Comparison of ENCODE assay signal across 15 cellular contexts in genomic region chr1:85363526-85363925, GRCh38.
"Had no signal": no experiment of that assay in that cellular context is flagged by ENCODE, and none has a peak within 500 bp of the region (broad histone marks: within the 10 kb centered on the region; RNA-seq: fewer than 3 reads in every experiment).

No MANE protein-coding gene starts in this region.

- H2AFZ ChIP-seq: neural progenitor cell had no signal

- H3K36me3 ChIP-seq: esophagus squamous epithelium, neural progenitor cell, thyroid gland, uterus had no signal

- H3K4me3 ChIP-seq: esophagus squamous epithelium, neural progenitor cell, smooth muscle cell, thyroid gland, uterus had no signal

- H3K27ac ChIP-seq: esophagus squamous epithelium, neural progenitor cell, thyroid gland, uterus, VCaP had no signal

- H3K9ac ChIP-seq: neural progenitor cell had no signal

- DNase-seq: activated CD4-positive, alpha-beta T cell treated with anti-CD3 and anti-CD28 coated beads for 36 hours; activated CD8-positive, alpha-beta memory T cell treated with anti-CD3 and anti-CD28 coated beads, Interleukin-2, amount 50 U/mL, for 4 hours; activated CD8-positive, alpha-beta T cell treated with anti-CD3 and anti-CD28 coated beads for 36 hours; activated naive CD4-positive, alpha-beta T cell; activated naive CD8-positive, alpha-beta T cell treated with anti-CD3 and anti-CD28 coated beads, Interleukin-2, amount 50 U/mL, for 24 hours; esophagus squamous epithelium; foreskin melanocyte; thyroid gland; uterus had no signal

- H3K4me1 ChIP-seq: neural progenitor cell, uterus had no signal

- ATAC-seq: activated CD4-positive, alpha-beta T cell treated with anti-CD3 and anti-CD28 coated beads for 36 hours; activated CD8-positive, alpha-beta T cell treated with anti-CD3 and anti-CD28 coated beads for 36 hours; activated naive CD8-positive, alpha-beta T cell treated with anti-CD3 and anti-CD28 coated beads, Interleukin-2, amount 50 U/mL, for 24 hours; stimulated activated effector memory CD8-positive, alpha-beta T cell treated with anti-CD3 and anti-CD28 coated beads, Interleukin-12 subunit alpha, Interleukin-12 subunit beta, amount 100 ng/mL, for 72 hours had no signal

- H3K9me3 ChIP-seq: esophagus squamous epithelium, thyroid gland, uterus had no signal

- H3K4me2 ChIP-seq: neural progenitor cell, smooth muscle cell had no signal

- FAIRE-seq: astrocyte, colon had no signal

- H3K27me3 ChIP-seq: esophagus squamous epithelium, neural progenitor cell, thyroid gland, uterus had no signal
